In genomic region chr7:24755541-24756416, GRCh38 we compare ENCODE assay signal across 8 cellular contexts. TPM values are rescaled to one million over a fixed set of nuclear protein-coding genes. Genes with fewer than 3 reads are reported as not detected.
A peak's percentile ranks its signal among the peaks of the same experiment; 100 is the strongest.
DNase-seq lines count a peak whose midpoint lies in the region; ATAC-seq, FAIRE-seq and TF ChIP-seq lines count a peak whose summit lies in the region.

No MANE protein-coding gene starts in this region.

- ATAC-seq in GM18508 (IDR thresholded peaks at IDR 0.05; ENCODE audit: insufficient read depth, unreplicated experiment) (peak; percentile 76), K562 (no peak)

- POLR2A ChIA-PET in K562 (lab: Yijun Ruan, JAX): interaction anchor here (0.9 to 1.8 kb wide), 2 partner anchors 9 to 12 kb away, joined by 3 to 6 read pairs; no protein-coding TSS in a partner anchor

- H3K4me1 ChIP-seq in K562 (replicated peaks in 1 of 2; ENCODE audit: control insufficient read depth in 2 of 2, insufficient read depth in 2 of 2, low read length in 2 of 2) (peaks cover 0 to 14% of the 10 kb centered on the region in 2 experiments; a peak in 2 of 5 replicates), neural progenitor cell (peaks cover 18% of the 10 kb centered on the region)

- FAIRE-seq in H54 (lab: Jason Lieb, UNC) (peak; percentile 53), K562 (lab: Jason Lieb, UNC) (no peak)

- H3K27ac ChIP-seq in K562 (ENCODE audit: extremely low read depth, low read depth, low read length) (no peak overlapping the region), neural progenitor cell (no peak overlapping the region)

- DNase-seq in H54 (ENCODE audit: insufficient read length, low spot score) (peak; percentile 84), Kasumi-1 (lab: John Stamatoyannopoulos, UW) (peak; percentile 30 to 61), K562 (ENCODE audit: extremely low read depth in 1 of 4, low spot score in 3 of 4) (no peak), neural progenitor cell (ENCODE audit: low spot score) (no peak), SHP77 treated with DMSO at 0.1 percent for 48 hours (lab: John Stamatoyannopoulos, UW) (no peak), NCI-H446 treated with DMSO at 0.1 percent for 48 hours (lab: John Stamatoyannopoulos, UW) (no peak), NCI-H1694 (lab: John Stamatoyannopoulos, UW) (no peak)

- no peaks in the 10 kb centered on the region for H3K9me3 Mint-ChIP-seq in neural progenitor cell

- H3K9ac ChIP-seq in K562 (ENCODE audit: insufficient read depth in 1 of 2, low read depth in 2 of 2, low read length in 2 of 2): no peak overlapping the region
- no peak overlapping the region for H3K9ac ChIP-seq in neural progenitor cell

- no peaks in the 10 kb centered on the region for H3K79me2 ChIP-seq in K562 (ENCODE audit: control insufficient read depth, insufficient read depth, low read length)
- H3K79me2 ChIP-seq in neural progenitor cell (ENCODE audit: low read depth): no peaks in the 10 kb centered on the region

- TF ChIP-seq POLR2A in H54 (IDR thresholded peaks at IDR 0.05; ENCODE audit: low read depth, low read length): no peak
- no peak for TF ChIP-seq POLR2A in K562 (conservative IDR thresholded peaks at IDR 0.05)

- H3K36me3 ChIP-seq in K562 (ENCODE audit: control insufficient read depth, insufficient read depth, low read length) (no peaks in the 10 kb centered on the region), neural progenitor cell (no peaks in the 10 kb centered on the region)

- H3K9me3 ChIP-seq in K562 (replicated peaks; ENCODE audit: control insufficient read depth, insufficient read depth, low read depth, low read length): no peaks in the 10 kb centered on the region
- H3K9me3 ChIP-seq in neural progenitor cell (ENCODE audit: low read depth): no peaks in the 10 kb centered on the region

- H3K9me1 ChIP-seq in K562 (ENCODE audit: control insufficient read depth, insufficient read depth, low read length): no peaks in the 10 kb centered on the region

- no peak overlapping the region for H3K27ac Mint-ChIP-seq in neural progenitor cell

- no peak overlapping the region for H2AFZ ChIP-seq in K562 (ENCODE audit: low read depth, low read length)
- H2AFZ ChIP-seq in neural progenitor cell (replicated peaks): peak overlapping the region; percentile 93

- intact Hi-C loops in K562 (cut with micrococcal nuclease): no loop called here

- TF ChIP-seq CTCF in K562 (IDR thresholded peaks at IDR 0.05 in 2 of 3, conservative IDR thresholded peaks at IDR 0.05 in 1 of 3; ENCODE audit: insufficient read depth in 2 of 3, low read depth in 1 of 3, low read length in 3 of 3): no peak
- no peak for TF ChIP-seq CTCF in neural progenitor cell (IDR thresholded peaks at IDR 0.05)

- H3F3A ChIP-seq in neural progenitor cell (ENCODE audit: low read depth): no peaks in the 10 kb centered on the region

- peaks cover 7% of the 10 kb centered on the region for H3K27me3 Mint-ChIP-seq in neural progenitor cell (ENCODE audit: insufficient read depth, low read depth)

- H3K4me3 ChIP-seq in K562: no peak overlapping the region
- no peak overlapping the region for H3K4me3 ChIP-seq in neural progenitor cell

- H3K27me3 ChIP-seq in K562 (ENCODE audit: control insufficient read depth in 2 of 2, insufficient read depth in 2 of 2, low read length in 2 of 2) (peaks cover 22 to 46% of the 10 kb centered on the region in 2 experiments), neural progenitor cell (peaks cover 40% of the 10 kb centered on the region)

- H3K4me1 Mint-ChIP-seq in neural progenitor cell: peaks cover 13% of the 10 kb centered on the region

- CTCF ChIA-PET in K562 (lab: Yijun Ruan, JAX; ENCODE audit: low intra/inter-chr PET ratio): no interaction called here

- H3K4me3 Mint-ChIP-seq in neural progenitor cell: peak overlapping the region; percentile 91

- H3K36me3 Mint-ChIP-seq in neural progenitor cell: no peaks in the 10 kb centered on the region

- TF ChIP-seq EP300 in K562 (IDR thresholded peaks at IDR 0.05; ENCODE audit: low read length): no peak

- 32% methylated on average over 12 of the region's 12 CpGs for WGBS in K562 (ENCODE audit: insufficient coverage, low coverage, missing lambda C conversion rate)

- BruUV-seq in K562 (replicated peaks; lab: Mats Ljungman, UMichigan): no TSS peak

- H3K4me2 ChIP-seq in K562 (ENCODE audit: insufficient read depth, low read length) (no peak overlapping the region), neural progenitor cell (peak overlapping the region; percentile 92)

- in situ Hi-C loops in K562 (cut with MboI): no loop called here

- H4K20me1 ChIP-seq in K562 (replicated peaks; ENCODE audit: control insufficient read depth, insufficient read depth, low read length) (no peaks in the 10 kb centered on the region), neural progenitor cell (ENCODE audit: low read depth) (no peaks in the 10 kb centered on the region)

- TF ChIP-seq RAD21 in K562 (CRISPR knock-in tag; conservative IDR thresholded peaks at IDR 0.05 in 1 of 2, IDR thresholded peaks at IDR 0.05 in 1 of 2): no peak

TF ChIP-seq in K562, 482 proteins besides CTCF, POLR2A, EP300 and RAD21:
- TF ChIP-seq ZBTB34 (CRISPR knock-in tag; IDR thresholded peaks at IDR 0.05): no peak
- 0 out of 2 replicates have a peak, but pooled peaks have one; percentile 36 for TF ChIP-seq FOSL1 (tag; conservative IDR thresholded peaks at IDR 0.05)

RNA-seq across cellular contexts. Expression of gene GSDME, which starts 1.5 kb away (rescaled TPM):
- total RNA-seq in K562 (2011; cell fraction: chromatin; rRNA removed; ENCODE audit: low replicate concordance): 5.0 and 5.6 TPM in 2 replicates
- 2.1 and 2.7 TPM in 2 replicates for total RNA-seq in K562 (2011; cell fraction: nucleolus; rRNA removed)
- total RNA-seq in K562 (2011; cell fraction: nucleoplasm; rRNA removed): 3.8 and 4.4 TPM in 2 replicates
- 1.2 and 1.3 TPM in 2 replicates for total RNA-seq in K562 (2014; rRNA removed)
- total RNA-seq in K562 (2014; rRNA removed; fragmentation: Illumina TruSeq; extraction: Trizol): 0.55 and 0.61 TPM in 2 replicates
- total RNA-seq in K562 (2015; rRNA removed; fragmentation: Illumina TruSeq; extraction: Trizol): 0.45 and 0.62 TPM in 2 replicates
- 0.67 and 1.1 TPM in 2 replicates for total RNA-seq in K562 (2021)
- 1.9 and 16.7 TPM in 2 replicates for polyA plus RNA-seq in K562 (2011; rRNA removed)
- polyA plus RNA-seq in K562 (2011; cell fraction: cytosol; rRNA removed): 0.70 and 11.1 TPM in 2 replicates
- polyA plus RNA-seq in K562 (2011; cell fraction: nucleus; rRNA removed): 3.9 and 38.2 TPM in 2 replicates
- polyA plus RNA-seq in K562 (2012): 3.9 and 12.2 TPM in 2 replicates
- 0.42 and 0.84 TPM in 2 replicates for polyA plus RNA-seq in K562 (2014; fragmentation: Illumina TruSeq; extraction: Trizol)
- polyA plus RNA-seq in K562 (2014; fragmentation: Nextera tagmentation; extraction: Ambion mirVana): under 1 TPM; 0.37 to 0.43 TPM
- polyA plus RNA-seq in K562 (2014; rRNA removed): 1.3 and 2.1 TPM in 2 replicates
- polyA minus RNA-seq in K562 (2011; rRNA and poly(A)+ RNA removed): 2.2 and 24.2 TPM in 2 replicates
- polyA minus RNA-seq in K562 (2011; cell fraction: cytosol; rRNA and poly(A)+ RNA removed): 0.95 and 7.7 TPM in 2 replicates
- polyA minus RNA-seq in K562 (2011; cell fraction: nucleus; rRNA and poly(A)+ RNA removed): 1.3 and 25.1 TPM in 2 replicates
- 12.8 and 15.5 TPM in 2 replicates for total RNA-seq in neural progenitor cell (ENCODE audit: low replicate concordance)

Comparison
In these comparisons a context has a peak if more than half of its experiments do, and no peak if none do; other contexts are left out.
1. DNase-seq: peak in H54 (single experiment) and Kasumi-1 (2 of 2); none in K562 (0 of 4), neural progenitor cell (single experiment), SHP77 treated with DMSO at 0.1 percent for 48 hours (single experiment), NCI-H446 treated with DMSO at 0.1 percent for 48 hours (single experiment) and NCI-H1694 (single experiment).